Comparison of ENCODE assay signal across 1 cellular context in the genomic region with DNA sequence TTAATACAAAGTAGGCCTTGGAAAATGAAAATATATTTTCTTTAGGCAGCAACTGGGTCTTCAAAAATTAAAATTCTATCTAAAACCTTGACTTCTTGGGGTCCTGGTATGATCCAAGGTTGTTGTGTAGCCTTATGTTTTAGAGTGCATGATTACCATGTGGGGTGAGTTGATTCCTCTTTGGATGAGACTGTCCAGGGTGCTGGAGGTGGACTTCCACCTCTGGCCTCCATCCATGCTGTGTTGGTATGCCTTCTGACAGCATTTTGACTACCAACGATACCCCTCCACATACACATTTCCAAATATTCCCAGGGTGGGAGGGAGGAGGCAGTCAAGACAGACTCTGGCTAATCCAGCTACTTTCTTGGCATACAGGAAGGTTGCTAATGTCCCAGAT.
TF ChIP-seq lines count a peak whose summit lies in the region.

No MANE protein-coding gene starts in this region.

TF ChIP-seq in HEK293, 187 proteins besides CTCF, POLR2A, EP300 and RAD21:
- TF ChIP-seq REST (tag by site-specific recombination; IDR thresholded peaks at IDR 0.05) (peak; percentile 71), IKZF3 (tag by site-specific recombination; IDR thresholded peaks at IDR 0.05) (no peak), ZNF341 (tag by site-specific recombination; IDR thresholded peaks at IDR 0.05; ENCODE audit: low read depth) (no peak)
